Comparison of ENCODE assay signal across 14 cellular contexts in genomic region chr1:31734582-31735107, GRCh38. TPM values are rescaled to one million over a fixed set of nuclear protein-coding genes. Genes with fewer than 3 reads are reported as not detected.
"Had no signal": no experiment of that assay in that cellular context is flagged by ENCODE, and none has a peak within 500 bp of the region (broad histone marks: within the 10 kb centered on the region; RNA-seq: fewer than 3 reads in every experiment).

No MANE protein-coding gene starts in this region.

- ATAC-seq: lower lobe of right lung had no signal

- H3K36me3 Mint-ChIP-seq: activated naive CD8-positive, alpha-beta T cell treated with anti-CD3 and anti-CD28 coated beads for 36 hours; type B pancreatic cell had no signal

- H3K4me1 ChIP-seq: ascending aorta, esophagus muscularis mucosa, lower lobe of right lung, right atrium auricular region had no signal

- H3K9me3 ChIP-seq: ascending aorta, esophagus muscularis mucosa, lower lobe of right lung, right atrium auricular region had no signal

- H3K27me3 ChIP-seq: ascending aorta, esophagus muscularis mucosa, right atrium auricular region had no signal

- H3K27me3 Mint-ChIP-seq: activated naive CD8-positive, alpha-beta T cell treated with anti-CD3 and anti-CD28 coated beads for 36 hours had no signal

- H3K4me3 Mint-ChIP-seq: activated naive CD8-positive, alpha-beta T cell treated with anti-CD3 and anti-CD28 coated beads for 36 hours; activated T-helper 1 cell treated with anti-CD3 and anti-CD28 coated beads, Interleukin-12 subunit alpha, Interleukin-12 subunit beta, Interleukin-2, Interleukin-4 antibody, amounts not matched to agents 30 ng/mL and 10 ng/mL and 1 ng/mL, durations not matched to agents 14 hours and 24 hours and 36 hours; nephron; type B pancreatic cell had no signal

- FAIRE-seq: colon had no signal

- H3K27ac Mint-ChIP-seq: activated naive CD8-positive, alpha-beta T cell treated with anti-CD3 and anti-CD28 coated beads for 36 hours; activated T-helper 1 cell treated with anti-CD3 and anti-CD28 coated beads, Interleukin-12 subunit alpha, Interleukin-12 subunit beta, Interleukin-2, Interleukin-4 antibody, amounts not matched to agents 30 ng/mL and 10 ng/mL and 1 ng/mL, durations not matched to agents 14 hours and 24 hours and 36 hours; nephron; type B pancreatic cell had no signal

- H3K9me3 Mint-ChIP-seq: activated naive CD8-positive, alpha-beta T cell treated with anti-CD3 and anti-CD28 coated beads for 36 hours; activated T-helper 1 cell treated with anti-CD3 and anti-CD28 coated beads, Interleukin-12 subunit alpha, Interleukin-12 subunit beta, Interleukin-2, Interleukin-4 antibody, amounts not matched to agents 30 ng/mL and 10 ng/mL and 1 ng/mL, durations not matched to agents 14 hours and 24 hours and 36 hours; nephron; type B pancreatic cell had no signal

- H3K36me3 ChIP-seq: ascending aorta, lower lobe of right lung, right atrium auricular region had no signal

- DNase-seq: activated naive CD8-positive, alpha-beta T cell treated with anti-CD3 and anti-CD28 coated beads for 36 hours; left cardiac atrium; lower lobe of right lung; stimulated activated CD4-positive, alpha-beta T cell treated with anti-CD3 and anti-CD28 coated beads, Interleukin-4, amount 100 ng/mL, for 1 hour; stimulated activated naive CD4-positive, alpha-beta T cell treated with Interleukin-2 at 50 U/mL for 16 hours; T-helper 9 cell had no signal

- H3K27ac ChIP-seq: ascending aorta, esophagus muscularis mucosa, lower lobe of right lung, right atrium auricular region had no signal

- H3K4me3 ChIP-seq: ascending aorta, esophagus muscularis mucosa, lower lobe of right lung, right atrium auricular region had no signal

RNA-seq across cellular contexts. Expression of gene COL16A1, which starts 30.8 kb away (rescaled TPM):
- total RNA-seq: activated CD8-positive, alpha-beta memory T cell treated with anti-CD3 and anti-CD28 coated beads for 36 hours; activated T-helper 1 cell treated with anti-CD3 and anti-CD28 coated beads, Interleukin-12 subunit alpha, Interleukin-12 subunit beta, Interleukin-2, Interleukin-4 antibody, amounts not matched to agents 30 ng/mL and 10 ng/mL and 1 ng/mL, durations not matched to agents 14 hours and 24 hours and 36 hours had no signal
